Comparison of ENCODE assay signal across 25 cellular contexts in the genomic region with DNA sequence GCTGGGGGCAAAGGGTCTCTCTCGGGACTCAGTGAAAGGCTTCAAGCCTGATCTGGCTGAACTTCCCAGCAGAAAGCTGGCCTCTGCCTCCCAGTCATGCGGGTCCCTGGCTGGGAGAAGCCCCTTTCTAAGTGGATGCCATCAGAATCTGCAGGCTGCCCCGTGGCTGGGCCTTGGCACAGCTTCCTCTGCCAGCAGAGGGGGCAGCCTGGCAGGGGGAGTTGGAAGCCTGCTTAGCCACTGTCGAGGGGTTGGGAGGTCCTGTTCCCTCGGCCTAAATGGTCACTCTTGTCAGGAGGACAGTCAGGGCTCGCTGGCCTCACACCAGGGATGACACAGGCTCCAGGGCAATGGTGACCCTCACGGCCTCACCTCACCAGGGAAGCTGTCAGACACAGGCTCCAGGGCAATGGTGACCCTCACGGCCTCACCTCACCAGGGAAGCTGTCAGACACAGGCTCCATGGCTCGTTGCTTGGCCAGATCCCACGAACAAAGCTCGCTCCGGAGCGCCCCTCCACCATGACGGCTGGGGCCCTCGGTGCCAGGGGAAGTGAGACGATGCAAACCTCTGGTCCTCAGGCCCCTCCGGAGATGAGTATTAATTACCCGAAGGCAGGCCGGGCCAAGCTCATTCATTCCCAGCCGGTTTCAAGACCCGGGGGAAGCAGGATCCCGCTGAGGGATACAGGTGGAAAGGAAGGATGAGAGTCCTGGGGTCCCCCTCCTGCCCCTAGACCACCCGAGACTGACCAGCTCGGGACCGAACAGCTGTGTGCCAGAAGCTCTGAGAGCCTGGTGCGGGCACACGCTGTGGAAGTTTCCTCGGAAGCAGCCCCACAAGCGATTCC.
"Had no signal": no experiment of that assay in that cellular context is flagged by ENCODE, and none has a peak within 500 bp of the region (broad histone marks: within the 10 kb centered on the region; RNA-seq: fewer than 3 reads in every experiment).

No MANE protein-coding gene starts in this region.

- H3K27me3 Mint-ChIP-seq: activated naive CD4-positive, alpha-beta T cell treated with anti-CD3 and anti-CD28 coated beads, Interleukin-2, amount 50 U/mL, for 24 hours had no signal

- H3K79me2 ChIP-seq: parathyroid adenoma had no signal

- H3K27me3 ChIP-seq: ascending aorta, breast epithelium, dorsolateral prefrontal cortex, thyroid gland had no signal

- H3K4me1 Mint-ChIP-seq: activated naive CD4-positive, alpha-beta T cell treated with anti-CD3 and anti-CD28 coated beads, Interleukin-2, amount 50 U/mL, for 24 hours; immature natural killer cell had no signal

- H3K4me3 Mint-ChIP-seq: activated T-cell treated with anti-CD3 and anti-CD28 coated beads, Interleukin-2, amount 50 U/mL, for 72 hours; immature natural killer cell had no signal

- H3K4me3 ChIP-seq: ascending aorta, breast epithelium, dorsolateral prefrontal cortex, thyroid gland had no signal

- H3K9me3 Mint-ChIP-seq: immature natural killer cell had no signal

- H3K36me3 ChIP-seq: ascending aorta, breast epithelium, thyroid gland, WERI-Rb-1 had no signal

- H3K36me3 Mint-ChIP-seq: activated naive CD4-positive, alpha-beta T cell treated with anti-CD3 and anti-CD28 coated beads, Interleukin-2, amount 50 U/mL, for 24 hours; immature natural killer cell had no signal

- H3K27ac Mint-ChIP-seq: activated naive CD4-positive, alpha-beta T cell treated with anti-CD3 and anti-CD28 coated beads, Interleukin-2, amount 50 U/mL, for 24 hours; activated T-cell treated with anti-CD3 and anti-CD28 coated beads, Interleukin-2, amount 50 U/mL, for 72 hours had no signal

- H2AFZ ChIP-seq: parathyroid adenoma had no signal

- H3K9ac ChIP-seq: parathyroid adenoma had no signal

- H3K4me1 ChIP-seq: ascending aorta, breast epithelium, parathyroid adenoma, thyroid gland had no signal

- FAIRE-seq: frontal cortex, urothelium cell line had no signal

- ATAC-seq: activated T-cell treated with anti-CD3 and anti-CD28 coated beads, Interleukin-2, amount 50 U/mL, for 72 hours; left ventricle myocardium superior had no signal

- H3K9me3 ChIP-seq: ascending aorta, breast epithelium, thyroid gland had no signal

- H3K27ac ChIP-seq: ascending aorta, breast epithelium, dorsolateral prefrontal cortex, parathyroid adenoma, thyroid gland, WERI-Rb-1 had no signal

- DNase-seq: activated CD4-positive, alpha-beta T cell treated with anti-CD3 and anti-CD28 coated beads for 1 hour; activated CD8-positive, alpha-beta memory T cell treated with anti-CD3 and anti-CD28 coated beads for 24 hours; activated CD8-positive, alpha-beta memory T cell treated with anti-CD3 and anti-CD28 coated beads, Interleukin-2, amount 50 U/mL, for 48 hours; activated effector memory CD4-positive, alpha-beta T cell treated with anti-CD3 and anti-CD28 coated beads, Interleukin-2, amount 50 U/mL, for 16 hours; activated T-cell treated with anti-CD3 and anti-CD28 coated beads, Interleukin-2, amount 50 U/mL, for 72 hours; cerebellar nuclear complex; erythroblast; head of caudate nucleus; immature natural killer cell; left ventricle myocardium superior; stimulated activated CD4-positive, alpha-beta T cell treated with anti-CD3 and anti-CD28 coated beads, Interleukin-12 subunit alpha, Interleukin-12 subunit beta, amount 100 ng/mL, for 4 hours; stimulated activated CD4-positive, alpha-beta T cell treated with anti-CD3 and anti-CD28 coated beads, Interleukin-1b, Interleukin-23, amount 100 ng/mL, for 48 hours; stimulated activated CD8-positive, alpha-beta memory T cell treated with anti-CD3 and anti-CD28 coated beads, Interleukin-4, amount 100 ng/mL, for 48 hours; stimulated activated naive CD4-positive, alpha-beta T cell; SW 1271; T-helper 2 cell; thyroid gland; WERI-Rb-1 had no signal
